In genomic region chr1:175725684-175726083, GRCh38 we compare ENCODE assay signal across 10 cellular contexts. TPM values are rescaled to one million over a fixed set of nuclear protein-coding genes. Genes with fewer than 3 reads are reported as not detected.
DNase-seq lines count a peak whose midpoint lies in the region; TF ChIP-seq lines count a peak whose summit lies in the region.
"Had no signal": no experiment of that assay in that cellular context is flagged by ENCODE, and none has a peak within 500 bp of the region (broad histone marks: within the 10 kb centered on the region; RNA-seq: fewer than 3 reads in every experiment).

No MANE protein-coding gene starts in this region.

- no peak overlapping the region for H3K4me3 ChIP-seq in fibroblast of pulmonary artery (replicated peaks; ENCODE audit: low read depth, low read length)
- H3K4me3 ChIP-seq: dorsolateral prefrontal cortex had no signal

- DNase-seq in activated naive CD4-positive, alpha-beta T cell treated with anti-CD3 and anti-CD28 coated beads for 36 hours, result peak; percentile 45
- no peak for DNase-seq in activated naive CD4-positive, alpha-beta T cell treated with Interleukin-2 at 50 U/mL for 16 hours
- peak; percentile 20 for DNase-seq in RWPE1 (ENCODE audit: low spot score)
- DNase-seq in fibroblast of pulmonary artery (ENCODE audit: low read depth), result peak; percentile 41
- peak; percentile 25 for DNase-seq in stimulated activated CD8-positive, alpha-beta memory T cell treated with anti-CD3 and anti-CD28 coated beads, Interleukin-4, amount 100 ng/mL, for 48 hours
- DNase-seq in stimulated activated CD4-positive, alpha-beta T cell treated with anti-CD3 and anti-CD28 coated beads, Interleukin-4, amount 100 ng/mL, for 4 hours, result no peak
- DNase-seq in SHP77 (lab: John Stamatoyannopoulos, UW), result no peak
- DNase-seq in NCI-H1092 (lab: John Stamatoyannopoulos, UW), result no peak
- DNase-seq: dorsolateral prefrontal cortex, NCI-H2107 had no signal

- H3K9me3 Mint-ChIP-seq in activated naive CD4-positive, alpha-beta T cell treated with anti-CD3 and anti-CD28 coated beads for 36 hours, result peaks cover 1% of the 10 kb centered on the region

- no peak overlapping the region for H3K4me3 Mint-ChIP-seq in activated naive CD4-positive, alpha-beta T cell treated with anti-CD3 and anti-CD28 coated beads for 36 hours

- H3K27me3 Mint-ChIP-seq in activated naive CD4-positive, alpha-beta T cell treated with anti-CD3 and anti-CD28 coated beads for 36 hours (ENCODE audit: low read depth), result peaks cover 10% of the 10 kb centered on the region

- TF ChIP-seq CTCF in RWPE1 (conservative IDR thresholded peaks at IDR 0.05; ENCODE audit: low read depth), result no peak
- no peak for TF ChIP-seq CTCF in fibroblast of pulmonary artery (IDR thresholded peaks at IDR 0.05; ENCODE audit: low read length, missing control alignments)

- H3K27ac Mint-ChIP-seq in activated naive CD4-positive, alpha-beta T cell treated with anti-CD3 and anti-CD28 coated beads for 36 hours, result no peak overlapping the region

- H3K36me3 Mint-ChIP-seq in activated naive CD4-positive, alpha-beta T cell treated with anti-CD3 and anti-CD28 coated beads for 36 hours (ENCODE audit: low read depth), result no peaks in the 10 kb centered on the region

- H3K27ac ChIP-seq in RWPE1, result no peak overlapping the region
- H3K27ac ChIP-seq: dorsolateral prefrontal cortex had no signal

- CTCF ChIA-PET in activated naive CD4-positive, alpha-beta T cell treated with anti-CD3 and anti-CD28 coated beads for 36 hours (lab: Charles Lee), result no interaction called here
- CTCF ChIA-PET in RWPE1 (lab: Yijun Ruan, JAX), result interaction anchor here (0.6 to 1.0 kb wide), 2 partner anchors 15 to 47 kb away, joined by 3 read pairs; no protein-coding TSS in a partner anchor

- no peaks in the 10 kb centered on the region for H3K4me1 Mint-ChIP-seq in activated naive CD4-positive, alpha-beta T cell treated with anti-CD3 and anti-CD28 coated beads for 36 hours (ENCODE audit: low read depth)

- intact Hi-C loops in activated naive CD4-positive, alpha-beta T cell treated with anti-CD3 and anti-CD28 coated beads for 36 hours (cut with micrococcal nuclease), result no loop called here

- POLR2A ChIA-PET in RWPE1 (lab: Yijun Ruan, JAX; ENCODE audit: low non-redundant PET), result no interaction called here

RNA-seq across cellular contexts. Expression of gene TNR, which starts 17.7 kb away (rescaled TPM):
- not detected for total RNA-seq in activated naive CD4-positive, alpha-beta T cell treated with anti-CD3 and anti-CD28 coated beads for 36 hours

Comparison
In these comparisons a context has a peak if more than half of its experiments do, and no peak if none do; other contexts are left out.
1. DNase-seq: peak in activated naive CD4-positive, alpha-beta T cell treated with anti-CD3 and anti-CD28 coated beads for 36 hours (single experiment), RWPE1 (single experiment), fibroblast of pulmonary artery (single experiment) and stimulated activated CD8-positive, alpha-beta memory T cell treated with anti-CD3 and anti-CD28 coated beads, Interleukin-4, amount 100 ng/mL, for 48 hours (single experiment); none in activated naive CD4-positive, alpha-beta T cell treated with Interleukin-2 at 50 U/mL for 16 hours (single experiment), stimulated activated CD4-positive, alpha-beta T cell treated with anti-CD3 and anti-CD28 coated beads, Interleukin-4, amount 100 ng/mL, for 4 hours (0 of 2), SHP77 (0 of 2) and NCI-H1092 (single experiment).